18 cellular contexts compared by ENCODE assay signal in genomic region chr3:31116651-31117050, GRCh38.
"Had no signal": no experiment of that assay in that cellular context is flagged by ENCODE, and none has a peak within 500 bp of the region (broad histone marks: within the 10 kb centered on the region; RNA-seq: fewer than 3 reads in every experiment).

No MANE protein-coding gene starts in this region.

- H3K36me3 ChIP-seq: cardiac muscle cell, sigmoid colon had no signal

- H3K27me3 Mint-ChIP-seq: activated CD4-positive, alpha-beta memory T cell treated with anti-CD3 and anti-CD28 coated beads for 36 hours; activated naive CD8-positive, alpha-beta T cell treated with anti-CD3 and anti-CD28 coated beads for 36 hours had no signal

- H3K4me3 Mint-ChIP-seq: activated CD4-positive, alpha-beta memory T cell treated with anti-CD3 and anti-CD28 coated beads for 36 hours; activated naive CD8-positive, alpha-beta T cell treated with anti-CD3 and anti-CD28 coated beads for 36 hours; activated T-cell treated with anti-CD3 and anti-CD28 coated beads, Interleukin-2, amount 50 U/mL, for 72 hours; nephron; T-helper 2 cell treated with Interferon-gamma antibody and Interleukin-4, amounts not matched to agents 5 μg/mL and 100 μg/mL, for 36 hours had no signal

- H3K9me3 Mint-ChIP-seq: T-helper 2 cell treated with Interferon-gamma antibody and Interleukin-4, amounts not matched to agents 5 μg/mL and 100 μg/mL, for 36 hours had no signal

- H3K4me3 ChIP-seq: cardiac muscle cell, psoas muscle, sigmoid colon, testis had no signal

- H3K36me3 Mint-ChIP-seq: activated naive CD8-positive, alpha-beta T cell treated with anti-CD3 and anti-CD28 coated beads for 36 hours had no signal

- FAIRE-seq: colon had no signal

- H3K4me1 Mint-ChIP-seq: activated naive CD8-positive, alpha-beta T cell treated with anti-CD3 and anti-CD28 coated beads for 36 hours; nephron had no signal

- H3K27me3 ChIP-seq: cardiac muscle cell, sigmoid colon, testis had no signal

- H3K9me3 ChIP-seq: psoas muscle, sigmoid colon, testis had no signal

- DNase-seq: activated CD4-positive, alpha-beta memory T cell treated with anti-CD3 and anti-CD28 coated beads for 36 hours; activated CD4-positive, alpha-beta T cell treated with anti-CD3 and anti-CD28 coated beads for 1 hour; activated gamma-delta T cell treated with Interleukin-2 at 50 U/mL for 16 hours; activated naive CD8-positive, alpha-beta T cell treated with anti-CD3 and anti-CD28 coated beads for 36 hours; activated T-cell treated with anti-CD3 and anti-CD28 coated beads, Interleukin-2, amount 50 U/mL, for 72 hours; anterior cingulate cortex; effector CD4-positive, alpha-beta T cell; glutamatergic neuron; psoas muscle; sigmoid colon; stimulated activated CD4-positive, alpha-beta T cell treated with anti-CD3 and anti-CD28 coated beads, Interleukin-12 subunit alpha, Interleukin-12 subunit beta, amount 100 ng/mL, for 4 hours; stimulated activated naive CD8-positive, alpha-beta T cell treated with anti-CD3 and anti-CD28 coated beads, Interleukin-15, Interleukin-2, amounts not matched to agents 100 U/mL and 50 U/mL, for 24 hours; SW 1271; testis had no signal

- H3K27ac ChIP-seq: cardiac muscle cell, psoas muscle, sigmoid colon, testis had no signal

- H3K4me1 ChIP-seq: psoas muscle, sigmoid colon, testis had no signal

- H3K27ac Mint-ChIP-seq: activated CD4-positive, alpha-beta memory T cell treated with anti-CD3 and anti-CD28 coated beads for 36 hours; activated naive CD8-positive, alpha-beta T cell treated with anti-CD3 and anti-CD28 coated beads for 36 hours; activated T-cell treated with anti-CD3 and anti-CD28 coated beads, Interleukin-2, amount 50 U/mL, for 72 hours; nephron; T-helper 2 cell treated with Interferon-gamma antibody and Interleukin-4, amounts not matched to agents 5 μg/mL and 100 μg/mL, for 36 hours had no signal
